Comparison of ENCODE assay signal across 14 cellular contexts in genomic region chr2:24813645-24814257, GRCh38.
"Had no signal": no experiment of that assay in that cellular context is flagged by ENCODE, and none has a peak within 500 bp of the region (broad histone marks: within the 10 kb centered on the region; RNA-seq: fewer than 3 reads in every experiment).

No MANE protein-coding gene starts in this region.

- H3K27ac ChIP-seq: body of pancreas, esophagus squamous epithelium, ovary had no signal

- H3K4me1 Mint-ChIP-seq: activated B cell treated with CpG ODN at 0.5 μM for 24 hours had no signal

- H3K4me1 ChIP-seq: esophagus squamous epithelium had no signal

- H3K36me3 ChIP-seq: ovary had no signal

- H3K9me3 Mint-ChIP-seq: activated B cell treated with CpG ODN at 0.5 μM for 24 hours; activated CD4-positive, alpha-beta T cell treated with anti-CD3 and anti-CD28 coated beads, Interleukin-2, amount 10 ng/mL, durations not matched to agents 7 days and 5 days; activated naive CD4-positive, alpha-beta T cell treated with anti-CD3 and anti-CD28 coated beads, Interleukin-2, amount 50 U/mL, for 24 hours; neural crest cell; stimulated activated effector memory CD8-positive, alpha-beta T cell treated with anti-CD3 and anti-CD28 coated beads, Interleukin-12 subunit alpha, Interleukin-12 subunit beta, amount 100 ng/mL, for 72 hours had no signal

- H3K4me3 Mint-ChIP-seq: activated B cell treated with CpG ODN at 0.5 μM for 24 hours; activated CD4-positive, alpha-beta T cell treated with anti-CD3 and anti-CD28 coated beads, Interleukin-2, amount 10 ng/mL, durations not matched to agents 7 days and 5 days; activated naive CD4-positive, alpha-beta T cell treated with anti-CD3 and anti-CD28 coated beads, Interleukin-2, amount 50 U/mL, for 24 hours; neural crest cell; stimulated activated effector memory CD8-positive, alpha-beta T cell treated with anti-CD3 and anti-CD28 coated beads, Interleukin-12 subunit alpha, Interleukin-12 subunit beta, amount 100 ng/mL, for 72 hours had no signal

- H3K4me2 ChIP-seq: smooth muscle cell had no signal

- H3K27me3 ChIP-seq: body of pancreas, esophagus squamous epithelium, ovary had no signal

- H3K4me3 ChIP-seq: body of pancreas, esophagus squamous epithelium, ovary, smooth muscle cell had no signal

- DNase-seq: activated B cell treated with CpG ODN at 0.5 μM for 24 hours; activated CD4-positive, alpha-beta T cell treated with anti-CD3 and anti-CD28 coated beads, Interleukin-2, amount 10 ng/mL, durations not matched to agents 7 days and 5 days; activated T-cell treated with anti-CD3 and anti-CD28 coated beads, Interleukin-2, amount 50 U/mL, for 1 hour; body of pancreas; esophagus squamous epithelium; foreskin fibroblast; mesenchymal stem cell; ovary; retina; trophoblast cell had no signal

- ATAC-seq: body of pancreas; stimulated activated effector memory CD8-positive, alpha-beta T cell treated with anti-CD3 and anti-CD28 coated beads, Interleukin-12 subunit alpha, Interleukin-12 subunit beta, amount 100 ng/mL, for 72 hours had no signal

- H3K27me3 Mint-ChIP-seq: activated B cell treated with CpG ODN at 0.5 μM for 24 hours; activated CD4-positive, alpha-beta T cell treated with anti-CD3 and anti-CD28 coated beads, Interleukin-2, amount 10 ng/mL, durations not matched to agents 7 days and 5 days; activated naive CD4-positive, alpha-beta T cell treated with anti-CD3 and anti-CD28 coated beads, Interleukin-2, amount 50 U/mL, for 24 hours had no signal

- H3K9me3 ChIP-seq: body of pancreas, esophagus squamous epithelium, ovary had no signal

- H3K27ac Mint-ChIP-seq: activated B cell treated with CpG ODN at 0.5 μM for 24 hours; activated CD4-positive, alpha-beta T cell treated with anti-CD3 and anti-CD28 coated beads, Interleukin-2, amount 10 ng/mL, durations not matched to agents 7 days and 5 days; activated naive CD4-positive, alpha-beta T cell treated with anti-CD3 and anti-CD28 coated beads, Interleukin-2, amount 50 U/mL, for 24 hours; stimulated activated effector memory CD8-positive, alpha-beta T cell treated with anti-CD3 and anti-CD28 coated beads, Interleukin-12 subunit alpha, Interleukin-12 subunit beta, amount 100 ng/mL, for 72 hours had no signal
